27 cellular contexts compared by ENCODE assay signal in the genomic region with DNA sequence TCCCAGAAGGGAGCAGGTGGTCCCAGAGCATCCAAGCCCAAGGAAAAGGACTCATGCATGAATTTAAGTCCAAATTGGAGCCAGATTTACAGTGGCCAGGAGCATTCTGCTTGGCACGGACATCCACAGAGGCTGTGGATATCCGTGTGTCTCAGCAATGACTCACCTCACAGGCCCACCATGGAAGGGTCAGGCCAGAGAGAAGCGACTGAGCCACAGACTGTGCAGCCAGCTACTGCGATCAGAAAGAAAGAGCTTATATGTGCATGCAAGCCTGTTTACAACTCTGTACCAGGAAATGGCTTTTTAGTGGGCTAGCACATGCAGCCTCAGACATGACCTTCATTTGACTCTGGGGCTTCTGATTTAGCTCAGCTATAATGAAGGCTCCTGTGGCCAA.
DNase-seq lines count a peak whose midpoint lies in the region; ATAC-seq, FAIRE-seq and TF ChIP-seq lines count a peak whose summit lies in the region.
"Had no signal": no experiment of that assay in that cellular context is flagged by ENCODE, and none has a peak within 500 bp of the region (broad histone marks: within the 10 kb centered on the region; RNA-seq: fewer than 3 reads in every experiment).

No MANE protein-coding gene starts in this region.

- no peak overlapping the region for H3K4me3 Mint-ChIP-seq in astrocyte (ENCODE audit: unreplicated experiment)
- H3K4me3 Mint-ChIP-seq: activated CD8-positive, alpha-beta T cell treated with anti-CD3 and anti-CD28 coated beads, Interleukin-2, amount 10 ng/mL, durations not matched to agents 7 days and 5 days; activated naive CD4-positive, alpha-beta T cell treated with anti-CD3 and anti-CD28 coated beads for 36 hours; activated T-cell treated with anti-CD3 and anti-CD28 coated beads, Interleukin-2, amount 50 U/mL, for 4 hours had no signal

- H3K4me3 ChIP-seq in GM23248 = no peak overlapping the region
- no peak overlapping the region for H3K4me3 ChIP-seq in astrocyte (ENCODE audit: insufficient read depth, low read depth, low read length)
- no peak overlapping the region for H3K4me3 ChIP-seq in fibroblast of mammary gland (ENCODE audit: control insufficient read depth, low read depth, low read length)
- H3K4me3 ChIP-seq in A673 (ENCODE audit: low read depth, low read length, poor library complexity, severe bottlenecking) = no peak overlapping the region
- H3K4me3 ChIP-seq: GM12878, lung, stomach had no signal

- WGBS in GM23248 (ENCODE audit: low coverage in 1 of 2, low lambda C conversion rate in 2 of 2, missing lambda C conversion rate in 2 of 2), 2 experiments = 45 to 55% methylated on average over 4 of the region's 4 CpGs

- in situ Hi-C loops in GM23248 (cut with MboI) = no loop called here

- H3K27ac Mint-ChIP-seq in astrocyte (ENCODE audit: unreplicated experiment) = no peak overlapping the region
- H3K27ac Mint-ChIP-seq: activated CD8-positive, alpha-beta T cell treated with anti-CD3 and anti-CD28 coated beads, Interleukin-2, amount 10 ng/mL, durations not matched to agents 7 days and 5 days; activated naive CD4-positive, alpha-beta T cell treated with anti-CD3 and anti-CD28 coated beads for 36 hours had no signal

- no peaks in the 10 kb centered on the region for H3K4me1 ChIP-seq in GM23248 (ENCODE audit: insufficient read depth)
- peaks cover 14% of the 10 kb centered on the region for H3K4me1 ChIP-seq in astrocyte (ENCODE audit: insufficient read depth, low read length)
- H3K4me1 ChIP-seq in A673 (ENCODE audit: insufficient read depth, low read length, poor library complexity, severe bottlenecking) = no peaks in the 10 kb centered on the region
- H3K4me1 ChIP-seq: stomach had no signal

- CTCF ChIA-PET in A673 (lab: Charles Lee) = no interaction called here

- ATAC-seq in GM18909 (IDR thresholded peaks at IDR 0.05; ENCODE audit: poor library complexity, unreplicated experiment) = no peak
- ATAC-seq: activated CD8-positive, alpha-beta T cell treated with anti-CD3 and anti-CD28 coated beads, Interleukin-2, amount 10 ng/mL, durations not matched to agents 7 days and 5 days; activated T-cell treated with anti-CD3 and anti-CD28 coated beads, Interleukin-2, amount 50 U/mL, for 4 hours; GM12878; SK-N-SH treated with all-trans-retinoic acid at 6 μM for 48 hours had no signal

- H3K79me2 ChIP-seq in GM23248 (ENCODE audit: insufficient read depth) (no peaks in the 10 kb centered on the region), astrocyte (ENCODE audit: insufficient read depth, low read length) (no peaks in the 10 kb centered on the region)

- DNase-seq in GM23248 (peak; percentile 34), astrocyte (ENCODE audit: low read depth) (peak; percentile 85), fibroblast of mammary gland (ENCODE audit: low read depth) (peak; percentile 67), HT-29 (ENCODE audit: low spot score) (no peak), 8988T (no peak), A673 (ENCODE audit: low spot score) (no peak)
- DNase-seq: activated CD4-positive, CD25-positive, alpha-beta regulatory T cell; activated CD8-positive, alpha-beta T cell treated with anti-CD3 and anti-CD28 coated beads, Interleukin-2, amount 10 ng/mL, durations not matched to agents 7 days and 5 days; activated naive CD4-positive, alpha-beta T cell treated with anti-CD3 and anti-CD28 coated beads for 36 hours; activated T-cell treated with anti-CD3 and anti-CD28 coated beads, Interleukin-2, amount 50 U/mL, for 4 hours; aorta; Calu3; cortex of kidney; foreskin melanocyte; HCEC 1CT; hypothalamus; islet precursor cell; NCI-H1105; NCI-H524; RPMI8226; stimulated activated CD4-positive, alpha-beta T cell treated with anti-CD3 and anti-CD28 coated beads, Interleukin-4, amount 100 ng/mL, for 4 hours; stomach had no signal

- H3K36me3 ChIP-seq in GM23248 (ENCODE audit: low read depth) = no peaks in the 10 kb centered on the region
- no peaks in the 10 kb centered on the region for H3K36me3 ChIP-seq in astrocyte (ENCODE audit: insufficient read depth, low read length)
- no peaks in the 10 kb centered on the region for H3K36me3 ChIP-seq in A673 (ENCODE audit: insufficient read depth, low read length, poor library complexity, severe bottlenecking)
- H3K36me3 ChIP-seq: neutrophil, stomach had no signal

- FAIRE-seq in astrocyte (lab: Jason Lieb, UNC) = peak; percentile 95
- FAIRE-seq: GM12878 had no signal

- H4K20me1 ChIP-seq in GM23248 (ENCODE audit: insufficient read depth) = no peaks in the 10 kb centered on the region
- no peaks in the 10 kb centered on the region for H4K20me1 ChIP-seq in astrocyte (ENCODE audit: insufficient read depth, low read length)

- no peaks in the 10 kb centered on the region for H3F3A ChIP-seq in GM23248 (ENCODE audit: insufficient read depth)

- no peak overlapping the region for H3K9ac ChIP-seq in GM23248
- no peak overlapping the region for H3K9ac ChIP-seq in astrocyte (ENCODE audit: low read length)

- H2AFZ ChIP-seq in GM23248 (no peak overlapping the region), astrocyte (ENCODE audit: low read depth, low read length) (no peak overlapping the region)

- peaks cover 24% of the 10 kb centered on the region for H3K9me3 Mint-ChIP-seq in astrocyte (ENCODE audit: unreplicated experiment)

- BruUV-seq in A673 (replicated peaks; lab: Mats Ljungman, UMichigan) = no TSS peak

- H3K27ac ChIP-seq in GM23248 = no peak overlapping the region
- peak overlapping the region; percentile 7 for H3K27ac ChIP-seq in astrocyte (ENCODE audit: low read depth, low read length)
- no peak overlapping the region for H3K27ac ChIP-seq in A673 (ENCODE audit: low read depth, low read length, poor library complexity, severe bottlenecking)
- H3K27ac ChIP-seq: neutrophil, stomach had no signal

- POLR2A ChIA-PET in A673 (lab: Charles Lee; ENCODE audit: low non-redundant PET) = no interaction called here

- H3K9me3 ChIP-seq in GM23248 (ENCODE audit: low read depth) (no peaks in the 10 kb centered on the region), astrocyte (ENCODE audit: insufficient read depth, low read depth, low read length) (peaks cover 18% of the 10 kb centered on the region), A673 (ENCODE audit: low read depth, low read length, poor library complexity, severe bottlenecking) (peaks cover 6% of the 10 kb centered on the region)
- H3K9me3 ChIP-seq: neutrophil had no signal

- no peak for TF ChIP-seq CTCF in astrocyte (IDR thresholded peaks at IDR 0.05; ENCODE audit: insufficient read depth, low read depth, low read length)
- no peak for TF ChIP-seq CTCF in fibroblast of mammary gland (conservative IDR thresholded peaks at IDR 0.05; ENCODE audit: control insufficient read depth, insufficient read depth, low read depth, low read length)
- no peak for TF ChIP-seq CTCF in A673 (conservative IDR thresholded peaks at IDR 0.05; ENCODE audit: low read depth, low read length)

- peaks cover 2% of the 10 kb centered on the region for H3K4me1 Mint-ChIP-seq in astrocyte (ENCODE audit: low read depth, unreplicated experiment)

- intact Hi-C loops in A673 (cut with micrococcal nuclease; ENCODE audit: unreplicated experiment) = no loop called here

- no peaks in the 10 kb centered on the region for H3K9me2 ChIP-seq in GM23248 (ENCODE audit: insufficient read depth)

- H3K27me3 Mint-ChIP-seq in astrocyte (ENCODE audit: low read depth, unreplicated experiment) = peaks cover 9% of the 10 kb centered on the region

- peaks cover 35% of the 10 kb centered on the region for H3K27me3 ChIP-seq in GM23248 (replicated peaks; ENCODE audit: insufficient read depth)
- H3K27me3 ChIP-seq in astrocyte (ENCODE audit: insufficient read depth, low read length) = no peaks in the 10 kb centered on the region
- H3K27me3 ChIP-seq in A673 (replicated peaks; ENCODE audit: insufficient read depth, low read depth, low read length, poor library complexity) = no peaks in the 10 kb centered on the region

- H3K36me3 Mint-ChIP-seq in astrocyte (ENCODE audit: low read depth, unreplicated experiment) = no peaks in the 10 kb centered on the region

- no peak overlapping the region for H3K4me2 ChIP-seq in GM23248 (ENCODE audit: unreplicated experiment)
- peak overlapping the region; percentile 57 for H3K4me2 ChIP-seq in astrocyte (ENCODE audit: low read length)

Comparison
In these comparisons a context has a peak if more than half of its experiments do, and no peak if none do; other contexts are left out.
1. DNase-seq: peak in GM23248 (single experiment), astrocyte (single experiment) and fibroblast of mammary gland (single experiment); none in HT-29 (single experiment), 8988T (single experiment) and A673 (single experiment).